In the genomic region with DNA sequence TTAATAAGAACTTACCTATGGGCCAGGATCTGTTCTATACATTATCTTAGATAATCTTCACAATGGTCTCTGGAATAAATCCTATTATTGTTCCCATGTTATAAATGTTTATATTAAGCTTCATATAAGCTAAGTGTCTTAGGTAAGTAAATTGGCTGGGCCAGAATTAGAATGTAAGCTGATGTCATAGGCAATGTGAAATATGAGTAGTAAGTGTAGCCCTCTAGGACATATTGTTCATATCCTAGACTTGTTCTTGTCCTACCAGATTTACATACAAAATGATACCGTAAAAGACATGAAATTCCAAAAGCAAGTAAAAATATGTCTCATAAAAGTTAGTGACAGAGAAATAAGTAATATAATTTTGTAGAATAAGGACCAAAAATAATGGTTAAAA, we compare ENCODE assay signal across 24 cellular contexts.
"Had no signal": no experiment of that assay in that cellular context is flagged by ENCODE, and none has a peak within 500 bp of the region (broad histone marks: within the 10 kb centered on the region; RNA-seq: fewer than 3 reads in every experiment).

No MANE protein-coding gene starts in this region.

- H3K9me3 ChIP-seq: left ventricle myocardium inferior, mucosa of descending colon, ovary, right atrium auricular region, right lobe of liver, tibial nerve, uterus had no signal

- H3K36me3 Mint-ChIP-seq: memory B cell; naive thymus-derived CD4-positive, alpha-beta T cell; natural killer cell treated with Interleukin-12 subunit alpha and Interleukin-12 subunit beta and Interleukin-15 and Interleukin-18, amount 100 ng/mL, for 72 hours; stimulated activated memory B cell treated with anti-CD40 and anti-IgM and Interleukin-4, amounts not matched to agents 10 μg/mL and 1 μg/mL and 100 μg/mL, for 72 hours; type B pancreatic cell had no signal

- H3K4me3 ChIP-seq: hepatocyte, left ventricle myocardium inferior, lung, mucosa of descending colon, ovary, right atrium auricular region, right lobe of liver, smooth muscle cell, tibial nerve, uterus had no signal

- DNase-seq: left ventricle myocardium inferior; midbrain; mucosa of descending colon; naive thymus-derived CD4-positive, alpha-beta T cell; ovary; right lobe of liver; stimulated activated CD4-positive, alpha-beta T cell treated with anti-CD3 and anti-CD28 coated beads, Interleukin-1b, Interleukin-23, amount 100 ng/mL, for 48 hours; stimulated activated CD4-positive, alpha-beta T cell treated with anti-CD3 and anti-CD28 coated beads, Interleukin-2, amount 100 ng/mL, for 48 hours; stimulated activated CD4-positive, alpha-beta T cell treated with anti-CD3 and anti-CD28 coated beads, Interleukin-4, amount 100 ng/mL, for 4 hours; stimulated activated CD8-positive, alpha-beta memory T cell treated with anti-CD3 and anti-CD28 coated beads, Interleukin-4, amount 100 ng/mL, for 48 hours; stimulated activated naive CD4-positive, alpha-beta T cell treated with Interleukin-2 at 50 U/mL for 16 hours; stimulated activated naive CD8-positive, alpha-beta T cell treated with anti-CD3 and anti-CD28 coated beads, Interleukin-15, amount 100 ng/mL, for 72 hours; substantia nigra; uterus had no signal

- H3K27ac Mint-ChIP-seq: memory B cell; naive thymus-derived CD4-positive, alpha-beta T cell; natural killer cell treated with Interleukin-12 subunit alpha and Interleukin-12 subunit beta and Interleukin-15 and Interleukin-18, amount 100 ng/mL, for 72 hours; progenitor cell of endocrine pancreas; stimulated activated memory B cell treated with anti-CD40 and anti-IgM and Interleukin-4, amounts not matched to agents 10 μg/mL and 1 μg/mL and 100 μg/mL, for 72 hours; stimulated activated naive CD8-positive, alpha-beta T cell treated with anti-CD3 and anti-CD28 coated beads, Interleukin-15, amount 100 ng/mL, for 72 hours; type B pancreatic cell had no signal

- H3K27ac ChIP-seq: hepatocyte, left ventricle myocardium inferior, ovary, right atrium auricular region, right lobe of liver, tibial nerve, uterus had no signal

- H3K4me3 Mint-ChIP-seq: memory B cell; naive thymus-derived CD4-positive, alpha-beta T cell; natural killer cell treated with Interleukin-12 subunit alpha and Interleukin-12 subunit beta and Interleukin-15 and Interleukin-18, amount 100 ng/mL, for 72 hours; stimulated activated memory B cell treated with anti-CD40 and anti-IgM and Interleukin-4, amounts not matched to agents 10 μg/mL and 1 μg/mL and 100 μg/mL, for 72 hours; stimulated activated naive CD8-positive, alpha-beta T cell treated with anti-CD3 and anti-CD28 coated beads, Interleukin-15, amount 100 ng/mL, for 72 hours; type B pancreatic cell had no signal

- H3K27me3 ChIP-seq: hepatocyte, ovary, right atrium auricular region, right lobe of liver, tibial nerve, uterus had no signal

- ATAC-seq: mucosa of descending colon; naive thymus-derived CD4-positive, alpha-beta T cell; natural killer cell treated with Interleukin-12 subunit alpha and Interleukin-12 subunit beta and Interleukin-15 and Interleukin-18, amount 100 ng/mL, for 72 hours; right lobe of liver; stimulated activated memory B cell treated with anti-CD40 and anti-IgM and Interleukin-4, amounts not matched to agents 10 μg/mL and 1 μg/mL and 100 μg/mL, for 72 hours; stimulated activated naive CD8-positive, alpha-beta T cell treated with anti-CD3 and anti-CD28 coated beads, Interleukin-15, amount 100 ng/mL, for 72 hours had no signal

- H3K36me3 ChIP-seq: left ventricle myocardium inferior, ovary, right atrium auricular region, right lobe of liver, tibial nerve, uterus had no signal

- H3K4me1 Mint-ChIP-seq: memory B cell; naive thymus-derived CD4-positive, alpha-beta T cell; stimulated activated memory B cell treated with anti-CD40 and anti-IgM and Interleukin-4, amounts not matched to agents 10 μg/mL and 1 μg/mL and 100 μg/mL, for 72 hours; stimulated activated naive CD8-positive, alpha-beta T cell treated with anti-CD3 and anti-CD28 coated beads, Interleukin-15, amount 100 ng/mL, for 72 hours had no signal

- H3K4me1 ChIP-seq: left ventricle myocardium inferior, right atrium auricular region, right lobe of liver, uterus had no signal

- H3K9me3 Mint-ChIP-seq: memory B cell; stimulated activated memory B cell treated with anti-CD40 and anti-IgM and Interleukin-4, amounts not matched to agents 10 μg/mL and 1 μg/mL and 100 μg/mL, for 72 hours; stimulated activated naive CD8-positive, alpha-beta T cell treated with anti-CD3 and anti-CD28 coated beads, Interleukin-15, amount 100 ng/mL, for 72 hours; type B pancreatic cell had no signal

- H3K27me3 Mint-ChIP-seq: memory B cell; naive thymus-derived CD4-positive, alpha-beta T cell; natural killer cell treated with Interleukin-12 subunit alpha and Interleukin-12 subunit beta and Interleukin-15 and Interleukin-18, amount 100 ng/mL, for 72 hours; progenitor cell of endocrine pancreas; stimulated activated memory B cell treated with anti-CD40 and anti-IgM and Interleukin-4, amounts not matched to agents 10 μg/mL and 1 μg/mL and 100 μg/mL, for 72 hours; stimulated activated naive CD8-positive, alpha-beta T cell treated with anti-CD3 and anti-CD28 coated beads, Interleukin-15, amount 100 ng/mL, for 72 hours; type B pancreatic cell had no signal
